16 cellular contexts compared by ENCODE assay signal in genomic region chr14:35222324-35222723, GRCh38.
DNase-seq lines count a peak whose midpoint lies in the region; ATAC-seq lines count a peak whose summit lies in the region.
"Had no signal": no experiment of that assay in that cellular context is flagged by ENCODE, and none has a peak within 500 bp of the region (broad histone marks: within the 10 kb centered on the region; RNA-seq: fewer than 3 reads in every experiment).

No MANE protein-coding gene starts in this region.

- in situ Hi-C loops in G401 (cut with HindIII; ENCODE audit: low sequenced_read_pairs) = loop anchor here (10.0 kb wide), 1 partner anchor 182 kb away; the partner anchor contains the start of gene NFKBIA

- peaks cover 2 to 6% of the 10 kb centered on the region in 2 donors for H3K36me3 Mint-ChIP-seq in activated T-cell treated with anti-CD3 and anti-CD28 coated beads, Interleukin-2, amount 50 U/mL, for 72 hours (ENCODE audit: insufficient read depth in 2 of 2)
- peaks cover 17% of the 10 kb centered on the region for H3K36me3 Mint-ChIP-seq in activated T-cell treated with anti-CD3 and anti-CD28 coated beads, Interleukin-2, amount 50 U/mL, for 4 hours (ENCODE audit: insufficient read depth)
- H3K36me3 Mint-ChIP-seq in effector memory CD8-positive, alpha-beta T cell (ENCODE audit: insufficient read depth) = peaks cover 4% of the 10 kb centered on the region
- peaks cover 28% of the 10 kb centered on the region for H3K36me3 Mint-ChIP-seq in stimulated activated memory B cell treated with anti-CD40 and anti-IgM and Interleukin-4, amounts not matched to agents 10 μg/mL and 1 μg/mL and 100 μg/mL, for 72 hours

- no peak for ATAC-seq in activated T-cell treated with anti-CD3 and anti-CD28 coated beads, Interleukin-2, amount 50 U/mL, for 72 hours (replicated peaks in 1 of 2)
- ATAC-seq in activated T-cell treated with anti-CD3 and anti-CD28 coated beads, Interleukin-2, amount 50 U/mL, for 4 hours = no peak
- ATAC-seq in effector memory CD8-positive, alpha-beta T cell (replicated peaks) = no peak
- no peak for ATAC-seq in stimulated activated memory B cell treated with anti-CD40 and anti-IgM and Interleukin-4, amounts not matched to agents 10 μg/mL and 1 μg/mL and 100 μg/mL, for 72 hours
- ATAC-seq: PC-3 had no signal

- peaks cover 32% of the 10 kb centered on the region for H3K4me1 Mint-ChIP-seq in activated T-cell treated with anti-CD3 and anti-CD28 coated beads, Interleukin-2, amount 50 U/mL, for 72 hours (ENCODE audit: low read depth)
- H3K4me1 Mint-ChIP-seq in activated T-cell treated with anti-CD3 and anti-CD28 coated beads, Interleukin-2, amount 50 U/mL, for 4 hours (ENCODE audit: low read depth) = peaks cover 22% of the 10 kb centered on the region
- peaks cover 8 to 14% of the 10 kb centered on the region in 2 donors for H3K4me1 Mint-ChIP-seq in effector memory CD8-positive, alpha-beta T cell (ENCODE audit: low read depth in 2 of 2)
- no peaks in the 10 kb centered on the region for H3K4me1 Mint-ChIP-seq in stimulated activated memory B cell treated with anti-CD40 and anti-IgM and Interleukin-4, amounts not matched to agents 10 μg/mL and 1 μg/mL and 100 μg/mL, for 72 hours
- H3K4me1 Mint-ChIP-seq: B cell had no signal

- H3K4me3 Mint-ChIP-seq in activated T-cell treated with anti-CD3 and anti-CD28 coated beads, Interleukin-2, amount 50 U/mL, for 72 hours = peak overlapping the region in 1 of 2 donors; percentile 66
- no peak overlapping the region for H3K4me3 Mint-ChIP-seq in activated T-cell treated with anti-CD3 and anti-CD28 coated beads, Interleukin-2, amount 50 U/mL, for 4 hours
- H3K4me3 Mint-ChIP-seq in effector memory CD8-positive, alpha-beta T cell = no peak overlapping the region
- H3K4me3 Mint-ChIP-seq in stimulated activated memory B cell treated with anti-CD40 and anti-IgM and Interleukin-4, amounts not matched to agents 10 μg/mL and 1 μg/mL and 100 μg/mL, for 72 hours = no peak overlapping the region
- H3K4me3 Mint-ChIP-seq: B cell; CD8-positive, alpha-beta T cell had no signal

- no peaks in the 10 kb centered on the region for H3K9me3 Mint-ChIP-seq in activated T-cell treated with anti-CD3 and anti-CD28 coated beads, Interleukin-2, amount 50 U/mL, for 72 hours
- no peaks in the 10 kb centered on the region for H3K9me3 Mint-ChIP-seq in activated T-cell treated with anti-CD3 and anti-CD28 coated beads, Interleukin-2, amount 50 U/mL, for 4 hours
- H3K9me3 Mint-ChIP-seq in effector memory CD8-positive, alpha-beta T cell = no peaks in the 10 kb centered on the region
- no peaks in the 10 kb centered on the region for H3K9me3 Mint-ChIP-seq in stimulated activated memory B cell treated with anti-CD40 and anti-IgM and Interleukin-4, amounts not matched to agents 10 μg/mL and 1 μg/mL and 100 μg/mL, for 72 hours
- H3K9me3 Mint-ChIP-seq: CD8-positive, alpha-beta T cell had no signal

- H3K27me3 Mint-ChIP-seq in activated T-cell treated with anti-CD3 and anti-CD28 coated beads, Interleukin-2, amount 50 U/mL, for 72 hours (ENCODE audit: low read depth) = no peaks in the 10 kb centered on the region
- H3K27me3 Mint-ChIP-seq in activated T-cell treated with anti-CD3 and anti-CD28 coated beads, Interleukin-2, amount 50 U/mL, for 4 hours (ENCODE audit: low read depth) = no peaks in the 10 kb centered on the region
- H3K27me3 Mint-ChIP-seq in effector memory CD8-positive, alpha-beta T cell = no peaks in the 10 kb centered on the region
- H3K27me3 Mint-ChIP-seq in stimulated activated memory B cell treated with anti-CD40 and anti-IgM and Interleukin-4, amounts not matched to agents 10 μg/mL and 1 μg/mL and 100 μg/mL, for 72 hours = no peaks in the 10 kb centered on the region
- H3K27me3 Mint-ChIP-seq: B cell had no signal

- DNase-seq in activated T-cell treated with anti-CD3 and anti-CD28 coated beads, Interleukin-2, amount 50 U/mL, for 72 hours = no peak
- no peak for DNase-seq in activated T-cell treated with anti-CD3 and anti-CD28 coated beads, Interleukin-2, amount 50 U/mL, for 4 hours
- DNase-seq in G401 (ENCODE audit: low spot score) = peak; percentile 27
- no peak for DNase-seq in effector memory CD8-positive, alpha-beta T cell
- no peak for DNase-seq in iPS-NIHi11 (ENCODE audit: low spot score)
- DNase-seq in NCI-H524 (lab: John Stamatoyannopoulos, UW) = no peak
- DNase-seq: ACHN; CD8-positive, alpha-beta T cell; H7; Karpas-422; NCI-H1417; NCI-H1930; NCI-H526; PC-3 had no signal

- H3K27ac Mint-ChIP-seq in activated T-cell treated with anti-CD3 and anti-CD28 coated beads, Interleukin-2, amount 50 U/mL, for 72 hours = peak overlapping the region; percentile 59
- peak overlapping the region; percentile 15 to 79 for H3K27ac Mint-ChIP-seq in effector memory CD8-positive, alpha-beta T cell
- H3K27ac Mint-ChIP-seq in stimulated activated memory B cell treated with anti-CD40 and anti-IgM and Interleukin-4, amounts not matched to agents 10 μg/mL and 1 μg/mL and 100 μg/mL, for 72 hours = peak overlapping the region; percentile 56
- H3K27ac Mint-ChIP-seq: B cell had no signal
